In the genomic region with DNA sequence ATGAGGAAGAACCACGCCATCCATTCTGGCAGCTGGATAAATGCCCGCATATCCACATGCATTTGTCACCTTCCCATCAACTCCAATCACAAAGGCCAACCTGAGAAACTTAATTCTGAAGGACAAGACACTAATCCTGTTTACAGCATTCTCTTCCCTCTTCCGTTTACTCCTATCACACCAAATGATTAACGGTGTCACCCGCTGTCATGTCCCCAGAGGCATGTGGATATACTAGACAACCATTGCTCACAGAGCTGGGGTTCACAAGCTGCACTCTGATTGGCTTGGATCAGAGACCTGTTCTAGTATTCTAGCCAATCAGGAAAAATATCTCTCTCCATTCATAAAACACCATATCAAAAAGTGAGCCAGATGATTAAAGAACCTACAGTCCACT, we compare ENCODE assay signal across 1 cellular context.
TF ChIP-seq lines count a peak whose summit lies in the region.

No MANE protein-coding gene starts in this region.

TF ChIP-seq in GM12878, 131 proteins besides CTCF, POLR2A, EP300 and RAD21:
- TF ChIP-seq CBX5 (IDR thresholded peaks at IDR 0.05; ENCODE audit: low read depth), result no peak
- TF ChIP-seq USF1 (IDR thresholded peaks at IDR 0.05; ENCODE audit: borderline replicate concordance, extremely low read length, insufficient read depth, low read depth, low read length), result no peak
- TF ChIP-seq JUNB (IDR thresholded peaks at IDR 0.05), result no peak
- TF ChIP-seq EGR1 (IDR thresholded peaks at IDR 0.05; ENCODE audit: borderline replicate concordance in 1 of 2, low read depth in 2 of 2, low read length in 2 of 2), result no peak
- no peak for TF ChIP-seq SREBF2 (IDR thresholded peaks at IDR 0.05; ENCODE audit: low read length)
- TF ChIP-seq NR2C2 (IDR thresholded peaks at IDR 0.05; ENCODE audit: borderline replicate concordance, control insufficient read depth, insufficient read length, low read depth), result no peak
- TF ChIP-seq RFX5 (IDR thresholded peaks at IDR 0.05; ENCODE audit: low read depth, low read length), result no peak
- TF ChIP-seq JUND (IDR thresholded peaks at IDR 0.05; ENCODE audit: low read depth, low read length), result no peak
- TF ChIP-seq PAX5 (IDR thresholded peaks at IDR 0.05; ENCODE audit: borderline replicate concordance, low read depth, low read length), result no peak
- no peak for TF ChIP-seq RB1 (IDR thresholded peaks at IDR 0.05; ENCODE audit: borderline replicate concordance)
- TF ChIP-seq, protein P1, sequence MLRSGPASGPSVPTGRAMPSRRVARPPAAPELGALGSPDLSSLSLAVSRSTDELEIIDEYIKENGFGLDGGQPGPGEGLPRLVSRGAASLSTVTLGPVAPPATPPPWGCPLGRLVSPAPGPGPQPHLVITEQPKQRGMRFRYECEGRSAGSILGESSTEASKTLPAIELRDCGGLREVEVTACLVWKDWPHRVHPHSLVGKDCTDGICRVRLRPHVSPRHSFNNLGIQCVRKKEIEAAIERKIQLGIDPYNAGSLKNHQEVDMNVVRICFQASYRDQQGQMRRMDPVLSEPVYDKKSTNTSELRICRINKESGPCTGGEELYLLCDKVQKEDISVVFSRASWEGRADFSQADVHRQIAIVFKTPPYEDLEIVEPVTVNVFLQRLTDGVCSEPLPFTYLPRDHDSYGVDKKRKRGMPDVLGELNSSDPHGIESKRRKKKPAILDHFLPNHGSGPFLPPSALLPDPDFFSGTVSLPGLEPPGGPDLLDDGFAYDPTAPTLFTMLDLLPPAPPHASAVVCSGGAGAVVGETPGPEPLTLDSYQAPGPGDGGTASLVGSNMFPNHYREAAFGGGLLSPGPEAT (IDR thresholded peaks at IDR 0.05; ENCODE audit: low read depth), result no peak
- no peak for TF ChIP-seq HDAC6 (IDR thresholded peaks at IDR 0.05; ENCODE audit: unreplicated experiment)
- no peak for TF ChIP-seq ETV6 (conservative IDR thresholded peaks at IDR 0.05 in 1 of 2, IDR thresholded peaks at IDR 0.05 in 1 of 2; ENCODE audit: borderline replicate concordance in 1 of 2, low read depth in 1 of 2)
